ENCODE assay signal across 12 cellular contexts in genomic region chr16:73066321-73066926, GRCh38. TPM values are rescaled to one million over a fixed set of nuclear protein-coding genes. Genes with fewer than 3 reads are reported as not detected.
DNase-seq lines count a peak whose midpoint lies in the region; TF ChIP-seq lines count a peak whose summit lies in the region.
"Had no signal": no experiment of that assay in that cellular context is flagged by ENCODE, and none has a peak within 500 bp of the region (broad histone marks: within the 10 kb centered on the region; RNA-seq: fewer than 3 reads in every experiment).

No MANE protein-coding gene starts in this region.

- H3K27ac ChIP-seq in mesenchymal stem cell (ENCODE audit: low read length, poor library complexity, severe bottlenecking) (no peak overlapping the region), stomach smooth muscle (ENCODE audit: low read length) (peak overlapping the region; percentile 98)
- H3K27ac ChIP-seq in CD8-positive, alpha-beta memory T cell (ENCODE audit: low read depth, low read length) = no peak overlapping the region

- H3K9ac ChIP-seq in mesenchymal stem cell (ENCODE audit: low read length) = peak overlapping the region; percentile 81
- peak overlapping the region; percentile 54 to 58 for H3K9ac ChIP-seq in stomach smooth muscle (ENCODE audit: low read length in 2 of 2)

- 6% methylated on average over 48 of the region's 49 CpGs for WGBS in mesenchymal stem cell

- H3K36me3 Mint-ChIP-seq in HFFc6 (ENCODE audit: low read depth) = no peaks in the 10 kb centered on the region
- H3K36me3 Mint-ChIP-seq in CD8-positive, alpha-beta memory T cell = no peaks in the 10 kb centered on the region

- peak overlapping the region; percentile 83 for H2BK120ac ChIP-seq in mesenchymal stem cell (ENCODE audit: low read depth, low read length)

- no peaks in the 10 kb centered on the region for H3K9me3 Mint-ChIP-seq in HFFc6
- H3K9me3 Mint-ChIP-seq in CD8-positive, alpha-beta memory T cell = peaks cover 0 to 2% (median 0%) of the 10 kb centered on the region in 5 donors

- no peak for DNase-seq in HFFc6
- DNase-seq in ecto neural progenitor cell (ENCODE audit: low spot score) = peak; percentile 60
- DNase-seq in mesenchymal stem cell = no peak
- DNase-seq in activated T-cell treated with anti-CD3 and anti-CD28 coated beads for 4 hours = no peak
- no peak for DNase-seq in CD8-positive, alpha-beta memory T cell
- no peak for DNase-seq in HEK293T (ENCODE audit: extremely low spot score)
- no peak for DNase-seq in KBM-7
- DNase-seq: activated CD8-positive, alpha-beta memory T cell treated with anti-CD3 and anti-CD28 coated beads for 24 hours; amniotic stem cell; NCI-H69; SW 1271 had no signal

- H2AFZ ChIP-seq in mesenchymal stem cell (ENCODE audit: low read depth, low read length) = no peak overlapping the region

- no peaks in the 10 kb centered on the region for H3K9me3 ChIP-seq in mesenchymal stem cell (ENCODE audit: control insufficient read depth, low read length)
- H3K9me3 ChIP-seq in stomach smooth muscle (ENCODE audit: control insufficient read depth in 2 of 2, low read length in 2 of 2) = no peaks in the 10 kb centered on the region
- no peaks in the 10 kb centered on the region for H3K9me3 ChIP-seq in CD8-positive, alpha-beta memory T cell (ENCODE audit: low read length)

- H3K4me2 ChIP-seq in mesenchymal stem cell (ENCODE audit: low read length, poor library complexity, severe bottlenecking) = peak overlapping the region; percentile 60

- peak overlapping the region; percentile 72 to 84 for H3K4ac ChIP-seq in mesenchymal stem cell (ENCODE audit: low read depth in 1 of 2, low read length in 2 of 2)

- H3K79me1 ChIP-seq in mesenchymal stem cell (replicated peaks; ENCODE audit: low read length, poor library complexity, severe bottlenecking) = no peaks in the 10 kb centered on the region

- peak overlapping the region; percentile 65 to 94 for H3K18ac ChIP-seq in mesenchymal stem cell (ENCODE audit: low read depth in 1 of 2, low read length in 2 of 2)

- H3K23ac ChIP-seq in mesenchymal stem cell (ENCODE audit: low read length in 2 of 2) = peak overlapping the region in 1 of 2 experiments; percentile 62

- peak overlapping the region; percentile 87 for H2BK15ac ChIP-seq in mesenchymal stem cell (ENCODE audit: low read depth, poor library complexity, severe bottlenecking)

- H3K27me3 Mint-ChIP-seq in HFFc6 (ENCODE audit: insufficient read depth) = peaks cover 3% of the 10 kb centered on the region; the same call in 1 of the 2 replicates
- peaks cover 38 to 44% of the 10 kb centered on the region in 2 donors for H3K27me3 Mint-ChIP-seq in CD8-positive, alpha-beta memory T cell

- H3K27me3 ChIP-seq in mesenchymal stem cell (ENCODE audit: control insufficient read depth in 1 of 2, insufficient read depth in 1 of 2, low read length in 2 of 2) (peaks cover 0 to 53% of the 10 kb centered on the region in 2 experiments), stomach smooth muscle (ENCODE audit: control insufficient read depth in 1 of 2, insufficient read depth in 2 of 2, low read length in 2 of 2) (no peaks in the 10 kb centered on the region)
- H3K27me3 ChIP-seq in CD8-positive, alpha-beta memory T cell (ENCODE audit: insufficient read depth, low read length, poor library complexity, severe bottlenecking) = peaks cover 17% of the 10 kb centered on the region

- H3K4me3 Mint-ChIP-seq in HFFc6 = peak overlapping the region; percentile 72; the same call in 1 of the 2 replicates
- H3K4me3 Mint-ChIP-seq in CD8-positive, alpha-beta memory T cell = no peak overlapping the region

- peak overlapping the region in 1 of 2 experiments; percentile 93 for H3K14ac ChIP-seq in mesenchymal stem cell (ENCODE audit: low read length in 2 of 2)

- H3K4me3 ChIP-seq in mesenchymal stem cell (ENCODE audit: insufficient read depth in 1 of 2, low read depth in 1 of 2, low read length in 2 of 2) = peak overlapping the region in 1 of 2 experiments; percentile 33
- H3K4me3 ChIP-seq in stomach smooth muscle (ENCODE audit: low read length in 2 of 2) = peak overlapping the region; percentile 33 to 71
- H3K4me3 ChIP-seq in CD8-positive, alpha-beta memory T cell (ENCODE audit: low read length) = no peak overlapping the region

- H3K36me3 ChIP-seq in mesenchymal stem cell (ENCODE audit: control insufficient read depth in 1 of 2, insufficient read depth in 2 of 2, low read depth in 1 of 2, low read length in 2 of 2) (no peaks in the 10 kb centered on the region), stomach smooth muscle (ENCODE audit: control insufficient read depth in 2 of 2, insufficient read depth in 2 of 2, low read length in 2 of 2) (no peaks in the 10 kb centered on the region)
- H3K36me3 ChIP-seq in CD8-positive, alpha-beta memory T cell (ENCODE audit: insufficient read depth, low read length) = no peaks in the 10 kb centered on the region

- H4K8ac ChIP-seq in mesenchymal stem cell (ENCODE audit: low read length) = peak overlapping the region; percentile 89

- H2BK5ac ChIP-seq in mesenchymal stem cell (ENCODE audit: low read depth, low read length, poor library complexity, severe bottlenecking) = no peak overlapping the region

- peak overlapping the region; percentile 89 to 97 for H2BK12ac ChIP-seq in mesenchymal stem cell (ENCODE audit: low read length in 2 of 2)

- POLR2A ChIA-PET in CD8-positive, alpha-beta memory T cell (lab: Charles Lee) = no interaction called here
- POLR2A ChIA-PET in HEK293T (lab: Yijun Ruan, JAX) = no interaction called here

- in situ Hi-C loops in KBM-7 (cut with MboI; ENCODE audit: low pct_unique_long_range_greater_than_20kb, low sequenced_read_pairs) = no loop called here

- no peak overlapping the region for H2AK5ac ChIP-seq in mesenchymal stem cell (ENCODE audit: low read length, severe bottlenecking)

- CTCF ChIA-PET in CD8-positive, alpha-beta memory T cell (lab: Charles Lee) = no interaction called here
- CTCF ChIA-PET in HEK293T (lab: Yijun Ruan, JAX) = no interaction called here

- no peak for TF ChIP-seq CTCF in HFFc6 (IDR thresholded peaks at IDR 0.05)

- H3K27ac Mint-ChIP-seq in HFFc6 = peak overlapping the region; percentile 100
- H3K27ac Mint-ChIP-seq in CD8-positive, alpha-beta memory T cell = peak overlapping the region in 1 of 8 donors; percentile 72

- peak overlapping the region; percentile 84 for H4K91ac ChIP-seq in mesenchymal stem cell (ENCODE audit: low read length)

- H3K4me1 ChIP-seq in mesenchymal stem cell (ENCODE audit: control insufficient read depth, insufficient read depth, low read depth, low read length) = peaks cover 51% of the 10 kb centered on the region
- peaks cover 55% of the 10 kb centered on the region for H3K4me1 ChIP-seq in stomach smooth muscle (ENCODE audit: control insufficient read depth, insufficient read depth, low read length)
- no peaks in the 10 kb centered on the region for H3K4me1 ChIP-seq in CD8-positive, alpha-beta memory T cell (ENCODE audit: insufficient read depth, low read length)

- H3K4me1 Mint-ChIP-seq in HFFc6 (ENCODE audit: low read depth) = peaks cover 91% of the 10 kb centered on the region
- H3K4me1 Mint-ChIP-seq in CD8-positive, alpha-beta memory T cell = peaks cover 0 to 4% (median 0%) of the 10 kb centered on the region in 3 donors

TF ChIP-seq in HEK293T, 16 proteins besides CTCF, POLR2A, EP300 and RAD21:
- TF ChIP-seq FOXM1 (IDR thresholded peaks at IDR 0.05; ENCODE audit: borderline replicate concordance) = no peak
- TF ChIP-seq FOXA1 (IDR thresholded peaks at IDR 0.05) = no peak

RNA-seq across cellular contexts. Expression of gene ZFHX3, which starts 18.5 kb away (rescaled TPM):
- 10 to 100 TPM; 14.5 to 25.8 (median 15.8) TPM for total RNA-seq in HFFc6 (2021; fragmentation: NEBNext Ultra II Directional; extraction: Animal tissue kit (Norgen Biotek cat#: 25700))
- 5.1 TPM for polyA plus RNA-seq in mesenchymal stem cell (2013, experiment 1 of 2)
- polyA plus RNA-seq in mesenchymal stem cell (2013, experiment 2 of 2) = 4.5 TPM
- total RNA-seq in CD8-positive, alpha-beta memory T cell = under 1 TPM; 0.20 to 0.22 TPM
- polyA plus RNA-seq in CD8-positive, alpha-beta memory T cell = 0.13 TPM

Comparison
In these comparisons a context has a peak if more than half of its experiments do, and no peak if none do; other contexts are left out.
1. RNA of gene ZFHX3, which starts 18.5 kb away (total RNA-seq): 14.5 to 25.8 TPM in HFFc6; 0.20 to 0.22 TPM in CD8-positive, alpha-beta memory T cell; every median in the first group is over 10 times any median in the second.